ENCODE assay signal across 8 cellular contexts in the genomic region with DNA sequence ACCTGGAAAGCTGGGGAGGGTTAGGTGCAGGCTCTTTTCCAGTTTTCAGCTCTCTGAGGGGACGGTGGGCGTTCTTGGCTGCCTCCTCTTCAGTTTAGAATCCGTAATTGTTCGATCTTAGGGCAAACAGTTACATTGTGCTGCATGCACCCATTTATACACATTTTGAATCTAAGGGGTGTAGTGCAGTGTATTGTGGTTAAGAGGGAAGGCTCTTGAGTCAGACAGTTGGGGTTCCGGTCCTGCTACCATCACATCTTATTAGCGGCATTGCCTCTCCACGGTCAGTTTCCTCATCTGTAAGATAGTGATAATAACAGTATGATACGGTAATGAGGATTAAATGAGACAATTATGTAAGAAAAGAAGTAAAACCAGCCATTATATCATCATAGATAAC. TPM values are rescaled to one million over a fixed set of nuclear protein-coding genes. Genes with fewer than 3 reads are reported as not detected.
DNase-seq lines count a peak whose midpoint lies in the region; ATAC-seq and TF ChIP-seq lines count a peak whose summit lies in the region.

No MANE protein-coding gene starts in this region.

- peak overlapping the region; percentile 89 for H3K4me3 Mint-ChIP-seq in activated CD4-positive, alpha-beta T cell treated with anti-CD3 and anti-CD28 coated beads, Interleukin-2, amount 10 ng/mL, durations not matched to agents 24 days and 14 days
- peak overlapping the region; percentile 94 for H3K4me3 Mint-ChIP-seq in activated B cell treated with CpG ODN at 0.5 μM for 24 hours

- CTCF ChIA-PET in activated B cell treated with CpG ODN at 0.5 μM for 24 hours (lab: Charles Lee): interaction anchor here (1.1 to 2.0 kb wide), 2 partner anchors 11 to 12 kb away, joined by 3 to 16 read pairs; no protein-coding TSS in a partner anchor

- H3K36me3 Mint-ChIP-seq in activated CD4-positive, alpha-beta T cell treated with anti-CD3 and anti-CD28 coated beads, Interleukin-2, amount 10 ng/mL, durations not matched to agents 24 days and 14 days (ENCODE audit: low read depth): peaks cover 40% of the 10 kb centered on the region
- peaks cover 49% of the 10 kb centered on the region for H3K36me3 Mint-ChIP-seq in activated B cell treated with CpG ODN at 0.5 μM for 24 hours (ENCODE audit: low read depth)

- POLR2A ChIA-PET in activated B cell treated with CpG ODN at 0.5 μM for 24 hours (lab: Charles Lee): interaction anchor here (0.5 to 1.9 kb wide), 4 partner anchors 12 to 679 kb away, joined by 3 to 9 read pairs (median 8); no protein-coding TSS in a partner anchor

- no peaks in the 10 kb centered on the region for H3K9me3 Mint-ChIP-seq in activated CD4-positive, alpha-beta T cell treated with anti-CD3 and anti-CD28 coated beads, Interleukin-2, amount 10 ng/mL, durations not matched to agents 24 days and 14 days
- H3K9me3 Mint-ChIP-seq in activated B cell treated with CpG ODN at 0.5 μM for 24 hours: no peaks in the 10 kb centered on the region

- peak overlapping the region; percentile 79 for H3K4me3 ChIP-seq in iPS-18c (ENCODE audit: insufficient read depth, low read depth, low read length)

- H3K4me1 Mint-ChIP-seq in activated CD4-positive, alpha-beta T cell treated with anti-CD3 and anti-CD28 coated beads, Interleukin-2, amount 10 ng/mL, durations not matched to agents 24 days and 14 days: peaks cover 43% of the 10 kb centered on the region
- H3K4me1 Mint-ChIP-seq in activated B cell treated with CpG ODN at 0.5 μM for 24 hours: peaks cover 36% of the 10 kb centered on the region

- peak overlapping the region; percentile 93 for H3K27ac Mint-ChIP-seq in activated CD4-positive, alpha-beta T cell treated with anti-CD3 and anti-CD28 coated beads, Interleukin-2, amount 10 ng/mL, durations not matched to agents 24 days and 14 days
- peak overlapping the region; percentile 93 for H3K27ac Mint-ChIP-seq in activated B cell treated with CpG ODN at 0.5 μM for 24 hours

- H3K9me3 ChIP-seq in iPS-18c (ENCODE audit: control insufficient read depth, insufficient read depth, low read length): peaks cover 2% of the 10 kb centered on the region

- no peaks in the 10 kb centered on the region for H3K27me3 Mint-ChIP-seq in activated CD4-positive, alpha-beta T cell treated with anti-CD3 and anti-CD28 coated beads, Interleukin-2, amount 10 ng/mL, durations not matched to agents 24 days and 14 days
- H3K27me3 Mint-ChIP-seq in activated B cell treated with CpG ODN at 0.5 μM for 24 hours: no peaks in the 10 kb centered on the region

- intact Hi-C loops in activated CD4-positive, alpha-beta T cell treated with anti-CD3 and anti-CD28 coated beads, Interleukin-2, amount 10 ng/mL, durations not matched to agents 24 days and 14 days (cut with micrococcal nuclease): loop anchor here (5.0 to 10.0 kb wide), 2 partner anchors 117 to 431 kb away; a partner anchor contains a TSS
- intact Hi-C loops in activated B cell treated with CpG ODN at 0.5 μM for 24 hours (cut with micrococcal nuclease): loop anchor here (5.0 kb wide), 1 partner anchor 433 kb away; a partner anchor contains a TSS

- no peak for TF ChIP-seq CTCF in activated B cell treated with CpG ODN at 0.5 μM for 24 hours (IDR thresholded peaks at IDR 0.05)

- peak overlapping the region; percentile 70 for H3K27ac ChIP-seq in substantia nigra (ENCODE audit: low read depth, low read length, poor library complexity, severe bottlenecking)

- no peak for DNase-seq in activated CD4-positive, alpha-beta T cell treated with anti-CD3 and anti-CD28 coated beads, Interleukin-2, amount 10 ng/mL, durations not matched to agents 24 days and 14 days
- no peak for DNase-seq in activated CD4-positive, alpha-beta T cell treated with anti-CD3 and anti-CD28 coated beads, Interleukin-2, amount 50 U/mL, for 4 hours
- DNase-seq in activated B cell treated with CpG ODN at 0.5 μM for 24 hours: no peak
- DNase-seq in substantia nigra (lab: John Stamatoyannopoulos, UW): no peak
- DNase-seq in KG1 (lab: John Stamatoyannopoulos, UW): no peak
- DNase-seq in pons (ENCODE audit: low spot score): no peak

- no peak for ATAC-seq in activated B cell treated with CpG ODN at 0.5 μM for 24 hours (ENCODE audit: low read depth)
- ATAC-seq in GM19463 (IDR thresholded peaks at IDR 0.05; ENCODE audit: unreplicated experiment): no peak

RNA-seq across cellular contexts. Expression of a gene that starts 0.6 kb away (rescaled TPM):
- 109 and 110 TPM in 2 replicates for total RNA-seq in activated CD4-positive, alpha-beta T cell treated with anti-CD3 and anti-CD28 coated beads, Interleukin-2, amount 10 ng/mL, durations not matched to agents 24 days and 14 days
- 49.6 and 54.8 TPM in 2 replicates for total RNA-seq in activated B cell treated with CpG ODN at 0.5 μM for 24 hours

RNA-seq across cellular contexts. Expression of a gene that starts 29.8 kb away (rescaled TPM):
- total RNA-seq in activated CD4-positive, alpha-beta T cell treated with anti-CD3 and anti-CD28 coated beads, Interleukin-2, amount 10 ng/mL, durations not matched to agents 24 days and 14 days: 0.21 and 0.28 TPM in 2 replicates
- not detected in 2 replicates for total RNA-seq in activated B cell treated with CpG ODN at 0.5 μM for 24 hours
